Comparison of ENCODE assay signal across 1 cellular context in genomic region chr10:84294766-84295447, GRCh38.
TF ChIP-seq lines count a peak whose summit lies in the region.

No MANE protein-coding gene starts in this region.

TF ChIP-seq in H1, 55 proteins besides CTCF, POLR2A, EP300 and RAD21:
- TF ChIP-seq CHD7 (IDR thresholded peaks at IDR 0.05; ENCODE audit: insufficient replicate concordance, low read length) = no peak
- no peak for TF ChIP-seq TAF1 (IDR thresholded peaks at IDR 0.05; ENCODE audit: low read depth, low read length)
- TF ChIP-seq ASH2L (IDR thresholded peaks at IDR 0.05; ENCODE audit: low read length) = no peak
- TF ChIP-seq GABPA (IDR thresholded peaks at IDR 0.05; ENCODE audit: borderline replicate concordance, insufficient read depth, low read length) = no peak
- TF ChIP-seq CHD1 (IDR thresholded peaks at IDR 0.05; ENCODE audit: low read depth, low read length) = no peak
- TF ChIP-seq SP4 (IDR thresholded peaks at IDR 0.05; ENCODE audit: low read length) = no peak
- TF ChIP-seq JUND (IDR thresholded peaks at IDR 0.05; ENCODE audit: low read length) = no peak
- no peak for TF ChIP-seq ATF2 (IDR thresholded peaks at IDR 0.05; ENCODE audit: low read length)
- TF ChIP-seq POU5F1 (IDR thresholded peaks at IDR 0.05; ENCODE audit: low read depth, low read length) = no peak
